23 cellular contexts compared by ENCODE assay signal in genomic region chr1:222904451-222904850, GRCh38.
"Had no signal": no experiment of that assay in that cellular context is flagged by ENCODE, and none has a peak within 500 bp of the region (broad histone marks: within the 10 kb centered on the region; RNA-seq: fewer than 3 reads in every experiment).

No MANE protein-coding gene starts in this region.

- H3K27me3 ChIP-seq: dorsolateral prefrontal cortex, esophagus squamous epithelium, hepatocyte, neutrophil, right lobe of liver, suprapubic skin, tibial artery, upper lobe of right lung, vagina had no signal

- H3K9me3 ChIP-seq: esophagus squamous epithelium, mucosa of descending colon, neutrophil, psoas muscle, right lobe of liver, suprapubic skin, tibial artery, upper lobe of right lung, vagina had no signal

- H3K4me1 ChIP-seq: esophagus squamous epithelium, right lobe of liver, vagina had no signal

- H3K4me3 ChIP-seq: dorsolateral prefrontal cortex, esophagus squamous epithelium, hepatocyte, mucosa of descending colon, psoas muscle, right lobe of liver, suprapubic skin, tibial artery, upper lobe of right lung, vagina had no signal

- H3K36me3 ChIP-seq: esophagus squamous epithelium, neutrophil, right lobe of liver, suprapubic skin, tibial artery, upper lobe of right lung, vagina had no signal

- DNase-seq: cortex of kidney; dorsolateral prefrontal cortex; effector memory CD8-positive, alpha-beta T cell; esophagus squamous epithelium; foreskin fibroblast; head of caudate nucleus; mammary epithelial cell; mucosa of descending colon; naive thymus-derived CD8-positive, alpha-beta T cell; psoas muscle; retina; right lobe of liver; stimulated activated CD4-positive, alpha-beta T cell treated with anti-CD3 and anti-CD28 coated beads, Interleukin-4, amount 100 ng/mL, for 1 hour; stimulated activated CD8-positive, alpha-beta memory T cell treated with anti-CD3 and anti-CD28 coated beads, Interleukin-4, amount 100 ng/mL, for 48 hours; stimulated activated naive CD8-positive, alpha-beta T cell treated with anti-CD3 and anti-CD28 coated beads, Interleukin-15, Interleukin-2, amounts not matched to agents 100 U/mL and 50 U/mL, for 24 hours; tibial artery; upper lobe of right lung had no signal

- H3K27ac ChIP-seq: dorsolateral prefrontal cortex, esophagus squamous epithelium, hepatocyte, neutrophil, psoas muscle, right lobe of liver, suprapubic skin, tibial artery, upper lobe of right lung, vagina had no signal

- ATAC-seq: effector memory CD8-positive, alpha-beta T cell; left lobe of liver; mucosa of descending colon; naive thymus-derived CD8-positive, alpha-beta T cell; psoas muscle; right lobe of liver; stimulated activated effector memory CD8-positive, alpha-beta T cell treated with anti-CD3 and anti-CD28 coated beads, Interleukin-12 subunit alpha, Interleukin-12 subunit beta, amount 100 ng/mL, for 72 hours; stimulated activated naive CD8-positive, alpha-beta T cell treated with anti-CD3 and anti-CD28 coated beads, Interleukin-15, Interleukin-2, amounts not matched to agents 100 U/mL and 50 U/mL, for 24 hours; upper lobe of right lung had no signal
